In the genomic region with DNA sequence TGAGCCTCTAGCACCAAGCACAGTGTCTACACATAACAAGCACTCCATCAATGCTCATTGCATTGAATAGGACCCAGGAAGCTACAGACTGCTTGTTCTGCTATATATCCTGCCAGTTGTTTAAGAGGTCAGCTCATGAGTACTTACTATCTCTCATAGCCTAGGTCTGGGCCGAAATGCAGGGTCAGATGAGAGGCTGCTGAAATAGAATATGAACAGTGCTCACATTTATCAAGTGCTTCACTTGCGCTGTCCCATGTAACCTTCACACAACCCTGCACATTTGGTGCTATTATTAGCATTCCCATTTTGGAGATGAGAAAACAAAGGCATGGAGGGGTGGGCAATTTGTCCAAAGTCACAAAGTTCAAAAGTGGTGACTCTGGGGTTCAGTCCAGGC, we compare ENCODE assay signal across 32 cellular contexts.
"Had no signal": no experiment of that assay in that cellular context is flagged by ENCODE, and none has a peak within 500 bp of the region (broad histone marks: within the 10 kb centered on the region; RNA-seq: fewer than 3 reads in every experiment).

No MANE protein-coding gene starts in this region.

- ATAC-seq: activated CD4-positive, CD25-positive, alpha-beta regulatory T cell treated with anti-CD3 and anti-CD28 coated beads, Interleukin-2, amount 50 U/mL, for 24 hours; activated CD8-positive, alpha-beta T cell treated with anti-CD3 and anti-CD28 coated beads for 36 hours; activated T-cell treated with anti-CD3 and anti-CD28 coated beads, Interleukin-2, amount 50 U/mL, for 4 hours; activated T-helper 17 cell treated with anti-CD3 and anti-CD28 coated beads, Interleukin-2, amount 50 U/mL, for 72 hours; esophagus mucosa; T-helper 17 cell had no signal

- H3K4me3 Mint-ChIP-seq: activated B cell treated with CpG ODN at 0.5 μM for 24 hours; activated CD8-positive, alpha-beta T cell treated with anti-CD3 and anti-CD28 coated beads for 36 hours; activated naive CD8-positive, alpha-beta T cell; activated T-cell treated with anti-CD3 and anti-CD28 coated beads, Interleukin-2, amount 50 U/mL, for 4 hours; activated T-helper 17 cell treated with anti-CD3 and anti-CD28 coated beads, Interleukin-2, amount 50 U/mL, for 72 hours; T-helper 17 cell; T-helper 2 cell treated with Interferon-gamma antibody and Interleukin-4, amounts not matched to agents 5 μg/mL and 100 μg/mL, for 36 hours had no signal

- H3K4me1 Mint-ChIP-seq: activated B cell treated with CpG ODN at 0.5 μM for 24 hours; activated T-helper 17 cell treated with anti-CD3 and anti-CD28 coated beads, Interleukin-2, amount 50 U/mL, for 72 hours; T-helper 17 cell had no signal

- FAIRE-seq: astrocyte, endometrium, endothelial cell of umbilical vein, frontal cortex had no signal

- H3K27ac Mint-ChIP-seq: activated B cell treated with CpG ODN at 0.5 μM for 24 hours; activated CD8-positive, alpha-beta T cell treated with anti-CD3 and anti-CD28 coated beads for 36 hours; activated naive CD8-positive, alpha-beta T cell; activated T-helper 17 cell treated with anti-CD3 and anti-CD28 coated beads, Interleukin-2, amount 50 U/mL, for 72 hours; T-helper 17 cell; T-helper 2 cell treated with Interferon-gamma antibody and Interleukin-4, amounts not matched to agents 5 μg/mL and 100 μg/mL, for 36 hours had no signal

- DNase-seq: activated B cell treated with CpG ODN at 0.5 μM for 24 hours; activated CD4-positive, alpha-beta T cell treated with anti-CD3 and anti-CD28 coated beads for 48 hours; activated CD4-positive, alpha-beta T cell treated with anti-CD3 and anti-CD28 coated beads, Interleukin-2, amount 50 U/mL, for 1 hour; activated CD4-positive, alpha-beta T cell treated with anti-CD3 and anti-CD28 coated beads, Interleukin-2, amount 50 U/mL, for 48 hours; activated CD8-positive, alpha-beta memory T cell treated with anti-CD3 and anti-CD28 coated beads for 24 hours; activated CD8-positive, alpha-beta T cell treated with anti-CD3 and anti-CD28 coated beads for 36 hours; activated effector memory CD4-positive, alpha-beta T cell treated with Interleukin-2 at 50 U/mL for 16 hours; activated gamma-delta T cell treated with Interleukin-2 at 50 U/mL for 16 hours; activated naive CD4-positive, alpha-beta T cell treated with anti-CD3 and anti-CD28 coated beads, Interleukin-2, amount 50 U/mL, for 16 hours; activated naive CD4-positive, alpha-beta T cell treated with Interleukin-2 at 50 U/mL for 16 hours; activated T-cell treated with anti-CD3 and anti-CD28 coated beads, Interleukin-2, amount 50 U/mL, for 4 hours; amniotic stem cell; anterior cingulate cortex; brain microvascular endothelial cell; central memory CD4-positive, alpha-beta T cell; cerebellar nuclear complex; colonic mucosa; effector CD8-positive, alpha-beta T cell; foreskin fibroblast; T-helper 1 cell; T-helper 17 cell; T1000; WERI-Rb-1 had no signal

- H3K27me3 ChIP-seq: brain microvascular endothelial cell, colonic mucosa had no signal

- H3K4me3 ChIP-seq: colonic mucosa had no signal

- H3K4me1 ChIP-seq: colonic mucosa had no signal

- H3K9me3 ChIP-seq: colonic mucosa had no signal

- H3K27ac ChIP-seq: brain microvascular endothelial cell, colonic mucosa, WERI-Rb-1 had no signal

- H3K36me3 ChIP-seq: brain microvascular endothelial cell, colonic mucosa, WERI-Rb-1 had no signal
